Comparison of ENCODE assay signal across 8 cellular contexts in genomic region chr6:136793348-136793747, GRCh38.
DNase-seq lines count a peak whose midpoint lies in the region; ATAC-seq and TF ChIP-seq lines count a peak whose summit lies in the region.

No MANE protein-coding gene starts in this region.

- H3K79me2 ChIP-seq in OCI-LY1 (ENCODE audit: insufficient read depth, low read length), result peaks cover 18% of the 10 kb centered on the region

- no peak for ATAC-seq in GM18867 (IDR thresholded peaks at IDR 0.05; ENCODE audit: unreplicated experiment)
- no peak for ATAC-seq in GM18909 (IDR thresholded peaks at IDR 0.05; ENCODE audit: poor library complexity, unreplicated experiment)

- H2AFZ ChIP-seq in OCI-LY1 (ENCODE audit: low read length), result no peak overlapping the region

- no peaks in the 10 kb centered on the region for H3K9me3 ChIP-seq in OCI-LY1 (ENCODE audit: low read length)
- H3K9me3 ChIP-seq in endocrine pancreas (ENCODE audit: control insufficient read depth, low read length), result no peaks in the 10 kb centered on the region

- H3F3A ChIP-seq in OCI-LY1 (ENCODE audit: insufficient read depth, low read length), result no peaks in the 10 kb centered on the region

- no peaks in the 10 kb centered on the region for H3K9me2 ChIP-seq in OCI-LY1 (ENCODE audit: low read depth, low read length)

- H3K27me3 ChIP-seq in OCI-LY1 (ENCODE audit: insufficient read depth, low read length) (no peaks in the 10 kb centered on the region), endocrine pancreas (ENCODE audit: control insufficient read depth, insufficient read depth, low read length) (no peaks in the 10 kb centered on the region)

- TF ChIP-seq CTCF in GM10266 (IDR thresholded peaks at IDR 0.05; ENCODE audit: control insufficient read depth, insufficient read depth, low read depth, missing control alignments) (no peak), OCI-LY1 (IDR thresholded peaks at IDR 0.05; ENCODE audit: low read length) (no peak), retinal pigment epithelial cell (conservative IDR thresholded peaks at IDR 0.05; ENCODE audit: low read depth, low read length) (no peak)

- H3K4me2 ChIP-seq in OCI-LY1 (ENCODE audit: low read length), result peak overlapping the region; percentile 76

- H4K20me1 ChIP-seq in OCI-LY1 (ENCODE audit: insufficient read depth, low read length), result no peaks in the 10 kb centered on the region

- H3K9ac ChIP-seq in OCI-LY1 (ENCODE audit: low read length) (peak overlapping the region; percentile 17; the same call in 1 of the 2 replicates), endocrine pancreas (ENCODE audit: control insufficient read depth, insufficient read depth, low read length) (peak overlapping the region; percentile 61)

- DNase-seq in GM10266 (ENCODE audit: extremely low spot score), result peak; percentile 34
- no peak for DNase-seq in retinal pigment epithelial cell (ENCODE audit: low read depth)
- DNase-seq in SW 1271 (lab: John Stamatoyannopoulos, UW), result no peak
- DNase-seq in NCI-H2171 (lab: John Stamatoyannopoulos, UW), result no peak

- H3K27ac ChIP-seq in OCI-LY1 (ENCODE audit: low read depth, low read length, poor library complexity, severe bottlenecking), result no peak overlapping the region

- peaks cover 23% of the 10 kb centered on the region for H3K4me1 ChIP-seq in OCI-LY1 (ENCODE audit: insufficient read depth, low read length, severe bottlenecking)
- H3K4me1 ChIP-seq in endocrine pancreas (ENCODE audit: control insufficient read depth, insufficient read depth, low read length), result peaks cover 10% of the 10 kb centered on the region

- H3K36me3 ChIP-seq in OCI-LY1 (ENCODE audit: insufficient read depth, low read length), result peaks cover 10% of the 10 kb centered on the region; the same call in 1 of the 2 replicates
- no peaks in the 10 kb centered on the region for H3K36me3 ChIP-seq in endocrine pancreas (ENCODE audit: control insufficient read depth, insufficient read depth, low read length)

- peak overlapping the region; percentile 81 for H3K4me3 ChIP-seq in OCI-LY1 (ENCODE audit: low read depth, low read length, poor library complexity, severe bottlenecking)
- H3K4me3 ChIP-seq in endocrine pancreas (ENCODE audit: control insufficient read depth, insufficient read depth, low read length), result peak overlapping the region; percentile 72
- peak overlapping the region; percentile 81 for H3K4me3 ChIP-seq in retinal pigment epithelial cell (ENCODE audit: low read length)
